28 cellular contexts compared by ENCODE assay signal in genomic region chr1:225608014-225608796, GRCh38. TPM values are rescaled to one million over a fixed set of nuclear protein-coding genes. Genes with fewer than 3 reads are reported as not detected.
DNase-seq lines count a peak whose midpoint lies in the region; ATAC-seq, FAIRE-seq and TF ChIP-seq lines count a peak whose summit lies in the region.
"Had no signal": no experiment of that assay in that cellular context is flagged by ENCODE, and none has a peak within 500 bp of the region (broad histone marks: within the 10 kb centered on the region; RNA-seq: fewer than 3 reads in every experiment).

No MANE protein-coding gene starts in this region.

- no peak for ATAC-seq in activated CD4-positive, alpha-beta T cell treated with anti-CD3 and anti-CD28 coated beads for 36 hours
- ATAC-seq: foreskin keratinocyte; HepG2; lower lobe of right lung; stimulated activated effector memory CD8-positive, alpha-beta T cell treated with anti-CD3 and anti-CD28 coated beads, Interleukin-12 subunit alpha, Interleukin-12 subunit beta, amount 100 ng/mL, for 72 hours had no signal

- H4K5ac ChIP-seq in H9 (ENCODE audit: insufficient read length, low read depth, low read length) (no peak overlapping the region), mesendoderm (ENCODE audit: low read length) (no peak overlapping the region)

- H3K9me3 ChIP-seq in H9 (ENCODE audit: control insufficient read depth, low read depth, low read length) = no peaks in the 10 kb centered on the region
- no peaks in the 10 kb centered on the region for H3K9me3 ChIP-seq in astrocyte (ENCODE audit: insufficient read depth, low read depth, low read length)
- no peaks in the 10 kb centered on the region for H3K9me3 ChIP-seq in colonic mucosa
- H3K9me3 ChIP-seq: Caco-2, lower lobe of right lung, spleen had no signal

- H3K79me2 ChIP-seq in H9 (ENCODE audit: insufficient read depth, low read length) (peaks cover 52% of the 10 kb centered on the region), astrocyte (ENCODE audit: insufficient read depth, low read length) (peaks cover 99% of the 10 kb centered on the region), mesendoderm (ENCODE audit: control insufficient read depth, insufficient read depth, low read length) (peaks cover 70% of the 10 kb centered on the region)

- FAIRE-seq in astrocyte (lab: Jason Lieb, UNC) = no peak
- FAIRE-seq: HepG2, keratinocyte had no signal

- no peaks in the 10 kb centered on the region for H3K23me2 ChIP-seq in H9 (ENCODE audit: insufficient read length, low read depth, low read length, poor library complexity, severe bottlenecking)

- no peak overlapping the region for H3T11ph ChIP-seq in H9 (ENCODE audit: low read length)

- H2BK5ac ChIP-seq in H9 (ENCODE audit: insufficient read length, low read length) = no peak overlapping the region
- no peak overlapping the region for H2BK5ac ChIP-seq in mesendoderm (ENCODE audit: low read length)

- TF ChIP-seq CTCF in H9 (conservative IDR thresholded peaks at IDR 0.05) (no peak), astrocyte (IDR thresholded peaks at IDR 0.05; ENCODE audit: insufficient read depth, low read depth, low read length) (no peak), colonic mucosa (IDR thresholded peaks at IDR 0.05) (no peak)

- no peak overlapping the region for H2BK12ac ChIP-seq in H9 (ENCODE audit: insufficient read length, low read depth, low read length)

- H3K4me2 ChIP-seq in H9 (ENCODE audit: insufficient read depth, insufficient read length, low read length) = no peak overlapping the region
- no peak overlapping the region for H3K4me2 ChIP-seq in astrocyte (ENCODE audit: low read length)
- H3K4me2 ChIP-seq in mesendoderm (ENCODE audit: low read length) = no peak overlapping the region
- H3K4me2 ChIP-seq: BLaER1 treated with 17β-estradiol and CSF1 and Interleukin-3, amounts not matched to agents 10 nM and 100 nM had no signal

- no peak overlapping the region for H2BK20ac ChIP-seq in H9 (ENCODE audit: low read depth, low read length, poor library complexity, severe bottlenecking)

- H3K27me3 Mint-ChIP-seq in H9 (ENCODE audit: low read depth) (no peaks in the 10 kb centered on the region), astrocyte (ENCODE audit: low read depth, unreplicated experiment) (no peaks in the 10 kb centered on the region)
- H3K27me3 Mint-ChIP-seq in activated CD4-positive, alpha-beta T cell treated with anti-CD3 and anti-CD28 coated beads for 36 hours = no peaks in the 10 kb centered on the region
- H3K27me3 Mint-ChIP-seq: activated B cell treated with CpG ODN at 0.5 μM for 24 hours had no signal

- H3K14ac ChIP-seq in H9 (ENCODE audit: insufficient read depth, low read length) = no peak overlapping the region

- no CpG with 5 or more reads among the region's 14 CpGs for WGBS in H9 (ENCODE audit: extremely low coverage, insufficient read length, low lambda C conversion rate)
- WGBS in mesendoderm (ENCODE audit: extremely low coverage, insufficient coverage, low lambda C conversion rate) = no CpG with 5 or more reads among the region's 14 CpGs

- H3K9ac ChIP-seq in H9 (ENCODE audit: extremely low read depth, insufficient read length, low read length) (no peak overlapping the region), astrocyte (ENCODE audit: low read length) (no peak overlapping the region), mesendoderm (ENCODE audit: low read length) (no peak overlapping the region), rectal smooth muscle tissue (ENCODE audit: low read length) (no peak overlapping the region), colonic mucosa (ENCODE audit: low read depth in 2 of 2, low read length in 2 of 2) (no peak overlapping the region)
- H3K9ac ChIP-seq: BLaER1 treated with 17β-estradiol and CSF1 and Interleukin-3, amounts not matched to agents 10 nM and 100 nM had no signal

- no peak overlapping the region for H4K91ac ChIP-seq in H9 (ENCODE audit: insufficient read length, low read depth, low read length)

- DNase-seq in H9 = no peak
- no peak for DNase-seq in astrocyte (ENCODE audit: low read depth)
- DNase-seq in mesendoderm = peak; percentile 40
- no peak for DNase-seq in NCI-H1417 treated with DMSO at 0.1 percent for 48 hours (lab: John Stamatoyannopoulos, UW)
- DNase-seq in colonic mucosa = no peak
- no peak for DNase-seq in activated CD4-positive, alpha-beta T cell treated with anti-CD3 and anti-CD28 coated beads for 36 hours
- no peak for DNase-seq in NCI-H524 treated with DMSO at 0.1 percent for 48 hours (lab: John Stamatoyannopoulos, UW)
- DNase-seq: activated B cell treated with CpG ODN at 0.5 μM for 24 hours; activated CD4-positive, alpha-beta T cell treated with anti-CD3 and anti-CD28 coated beads, Interleukin-2, amount 50 U/mL, for 48 hours; activated CD8-positive, alpha-beta memory T cell treated with anti-CD3 and anti-CD28 coated beads, Interleukin-2, amount 50 U/mL, for 4 hours; activated naive CD8-positive, alpha-beta T cell treated with anti-CD3 and anti-CD28 coated beads, Interleukin-2, amount 10 ng/mL, durations not matched to agents 7 days and 5 days; Caco-2; DMS79 treated with DMSO at 0.1 percent for 48 hours; effector CD4-positive, alpha-beta T cell; foreskin keratinocyte; H7; lower lobe of right lung; NCI-H187 treated with DMSO at 0.1 percent for 48 hours; NCI-H2227 treated with DMSO at 0.1 percent for 48 hours; NCI-H774; spleen; stimulated activated CD4-positive, alpha-beta T cell treated with anti-CD3 and anti-CD28 coated beads, Interleukin-2, amount 100 ng/mL, for 48 hours had no signal

- H2BK120ac ChIP-seq in H9 (ENCODE audit: low read depth, low read length, poor library complexity, severe bottlenecking) (no peak overlapping the region), mesendoderm (ENCODE audit: low read depth, low read length) (no peak overlapping the region)

- no peak overlapping the region for H3K27ac ChIP-seq in H9 (ENCODE audit: insufficient read length, low read depth, low read length)
- no peak overlapping the region for H3K27ac ChIP-seq in astrocyte (ENCODE audit: low read depth, low read length)
- H3K27ac ChIP-seq in mesendoderm (ENCODE audit: low read depth, low read length) = no peak overlapping the region
- H3K27ac ChIP-seq in rectal smooth muscle tissue (ENCODE audit: low read depth, low read length) = peak overlapping the region; percentile 45
- H3K27ac ChIP-seq in colonic mucosa = no peak overlapping the region
- H3K27ac ChIP-seq: BLaER1 treated with 17β-estradiol and CSF1 and Interleukin-3, amounts not matched to agents 10 nM and 100 nM; foreskin keratinocyte; lower lobe of right lung; spleen had no signal

- no peaks in the 10 kb centered on the region for H3K27me3 ChIP-seq in H9 (ENCODE audit: insufficient read depth, low read length)
- H3K27me3 ChIP-seq in astrocyte (ENCODE audit: insufficient read depth, low read length) = no peaks in the 10 kb centered on the region
- H3K27me3 ChIP-seq in mesendoderm (ENCODE audit: insufficient read depth, low read length, poor library complexity) = no peaks in the 10 kb centered on the region
- no peaks in the 10 kb centered on the region for H3K27me3 ChIP-seq in rectal smooth muscle tissue (ENCODE audit: control insufficient read depth, insufficient read depth, low read length)
- H3K27me3 ChIP-seq in colonic mucosa = no peaks in the 10 kb centered on the region
- H3K27me3 ChIP-seq: BLaER1 treated with 17β-estradiol and CSF1 and Interleukin-3, amounts not matched to agents 10 nM and 100 nM; foreskin keratinocyte; spleen had no signal

- H3K4me1 ChIP-seq in H9 (ENCODE audit: insufficient read depth, low read length) (peaks cover 2% of the 10 kb centered on the region; the same call in 1 of the 2 replicates), astrocyte (ENCODE audit: insufficient read depth, low read length) (peaks cover 16% of the 10 kb centered on the region), mesendoderm (ENCODE audit: control insufficient read depth, low read depth, low read length) (no peaks in the 10 kb centered on the region), rectal smooth muscle tissue (ENCODE audit: control insufficient read depth, insufficient read depth, low read length) (peaks cover 16% of the 10 kb centered on the region), colonic mucosa (no peaks in the 10 kb centered on the region)

- H3K4me3 Mint-ChIP-seq in H9 (peak overlapping the region in 1 of 2 experiments; percentile 51; a peak in 2 of 5 replicates), astrocyte (ENCODE audit: unreplicated experiment) (peak overlapping the region; percentile 54)
- no peak overlapping the region for H3K4me3 Mint-ChIP-seq in activated CD4-positive, alpha-beta T cell treated with anti-CD3 and anti-CD28 coated beads for 36 hours
- H3K4me3 Mint-ChIP-seq: activated B cell treated with CpG ODN at 0.5 μM for 24 hours; activated naive CD8-positive, alpha-beta T cell treated with anti-CD3 and anti-CD28 coated beads, Interleukin-2, amount 10 ng/mL, durations not matched to agents 7 days and 5 days; stimulated activated effector memory CD8-positive, alpha-beta T cell treated with anti-CD3 and anti-CD28 coated beads, Interleukin-12 subunit alpha, Interleukin-12 subunit beta, amount 100 ng/mL, for 72 hours; T-helper 2 cell treated with Interferon-gamma antibody and Interleukin-4, amounts not matched to agents 5 μg/mL and 100 μg/mL, for 36 hours had no signal

- H3K4ac ChIP-seq in H9 (ENCODE audit: low read depth, low read length) (no peak overlapping the region), mesendoderm (ENCODE audit: low read depth, low read length) (no peak overlapping the region)

- H4K20me1 ChIP-seq in H9 (ENCODE audit: control insufficient read depth, insufficient read depth, insufficient read length) (no peaks in the 10 kb centered on the region), astrocyte (ENCODE audit: insufficient read depth, low read length) (peaks cover 89% of the 10 kb centered on the region)

- H3K27ac Mint-ChIP-seq in H9 = peak overlapping the region; percentile 34 to 90 (median 44); a peak in 4 of 7 replicates
- H3K27ac Mint-ChIP-seq in astrocyte (ENCODE audit: unreplicated experiment) = peak overlapping the region; percentile 87
- no peak overlapping the region for H3K27ac Mint-ChIP-seq in activated CD4-positive, alpha-beta T cell treated with anti-CD3 and anti-CD28 coated beads for 36 hours
- H3K27ac Mint-ChIP-seq: activated B cell treated with CpG ODN at 0.5 μM for 24 hours; activated naive CD8-positive, alpha-beta T cell treated with anti-CD3 and anti-CD28 coated beads, Interleukin-2, amount 10 ng/mL, durations not matched to agents 7 days and 5 days; stimulated activated effector memory CD8-positive, alpha-beta T cell treated with anti-CD3 and anti-CD28 coated beads, Interleukin-12 subunit alpha, Interleukin-12 subunit beta, amount 100 ng/mL, for 72 hours; T-helper 2 cell treated with Interferon-gamma antibody and Interleukin-4, amounts not matched to agents 5 μg/mL and 100 μg/mL, for 36 hours had no signal

- no peak overlapping the region for H3K23ac ChIP-seq in H9 (ENCODE audit: insufficient read length, low read depth, low read length)
- H3K23ac ChIP-seq in mesendoderm (ENCODE audit: low read length) = no peak overlapping the region

- H3K36me3 ChIP-seq in astrocyte (ENCODE audit: insufficient read depth, low read length) (no peaks in the 10 kb centered on the region), mesendoderm (ENCODE audit: control insufficient read depth, insufficient read depth, low read length) (no peaks in the 10 kb centered on the region), rectal smooth muscle tissue (ENCODE audit: control insufficient read depth, insufficient read depth, low read length) (no peaks in the 10 kb centered on the region), colonic mucosa (no peaks in the 10 kb centered on the region)
- H3K36me3 ChIP-seq: lower lobe of right lung, spleen had no signal

- no peak overlapping the region for H2AFZ ChIP-seq in H9 (ENCODE audit: low read length)
- no peak overlapping the region for H2AFZ ChIP-seq in astrocyte (ENCODE audit: low read depth, low read length)

- H3K9me3 Mint-ChIP-seq in H9 (no peaks in the 10 kb centered on the region; a peak in 2 of 5 replicates), astrocyte (ENCODE audit: unreplicated experiment) (no peaks in the 10 kb centered on the region)
- H3K9me3 Mint-ChIP-seq in activated CD4-positive, alpha-beta T cell treated with anti-CD3 and anti-CD28 coated beads for 36 hours (ENCODE audit: low read depth) = no peaks in the 10 kb centered on the region
- H3K9me3 Mint-ChIP-seq: activated B cell treated with CpG ODN at 0.5 μM for 24 hours; activated naive CD8-positive, alpha-beta T cell treated with anti-CD3 and anti-CD28 coated beads, Interleukin-2, amount 10 ng/mL, durations not matched to agents 7 days and 5 days; stimulated activated effector memory CD8-positive, alpha-beta T cell treated with anti-CD3 and anti-CD28 coated beads, Interleukin-12 subunit alpha, Interleukin-12 subunit beta, amount 100 ng/mL, for 72 hours; T-helper 2 cell treated with Interferon-gamma antibody and Interleukin-4, amounts not matched to agents 5 μg/mL and 100 μg/mL, for 36 hours had no signal

- POLR2A ChIA-PET in activated CD4-positive, alpha-beta T cell treated with anti-CD3 and anti-CD28 coated beads for 36 hours (lab: Charles Lee) = no interaction called here

- no peak overlapping the region for H4K8ac ChIP-seq in H9 (replicated peaks; ENCODE audit: insufficient read length, low read depth, low read length)
- H4K8ac ChIP-seq in mesendoderm (ENCODE audit: low read depth, low read length) = no peak overlapping the region

- H3K36me3 Mint-ChIP-seq in H9 (ENCODE audit: insufficient read depth in 1 of 3, low read depth in 3 of 3) (peaks cover 1 to 6% (median 2%) of the 10 kb centered on the region in 3 experiments; a peak in 6 of 7 replicates), astrocyte (ENCODE audit: low read depth, unreplicated experiment) (peaks cover 5% of the 10 kb centered on the region)
- H3K36me3 Mint-ChIP-seq in activated CD4-positive, alpha-beta T cell treated with anti-CD3 and anti-CD28 coated beads for 36 hours (ENCODE audit: low read depth) = no peaks in the 10 kb centered on the region
- H3K36me3 Mint-ChIP-seq: activated naive CD8-positive, alpha-beta T cell treated with anti-CD3 and anti-CD28 coated beads, Interleukin-2, amount 10 ng/mL, durations not matched to agents 7 days and 5 days; stimulated activated effector memory CD8-positive, alpha-beta T cell treated with anti-CD3 and anti-CD28 coated beads, Interleukin-12 subunit alpha, Interleukin-12 subunit beta, amount 100 ng/mL, for 72 hours had no signal

- H2BK15ac ChIP-seq in H9 (ENCODE audit: low read depth, low read length) = no peak overlapping the region
- no peak overlapping the region for H2BK15ac ChIP-seq in mesendoderm (replicated peaks; ENCODE audit: low read depth)

- H3K79me1 ChIP-seq in H9 (ENCODE audit: insufficient read depth, low read depth, low read length, poor library complexity, severe bottlenecking) (peaks cover 3% of the 10 kb centered on the region), mesendoderm (ENCODE audit: low read length) (peaks cover 3% of the 10 kb centered on the region)

- no peak overlapping the region for H3K18ac ChIP-seq in H9 (ENCODE audit: insufficient read length, low read depth, low read length)
- no peak overlapping the region for H3K18ac ChIP-seq in mesendoderm (ENCODE audit: low read length)

- intact Hi-C loops in colonic mucosa (cut with DNase I) = no loop called here
- intact Hi-C loops in activated CD4-positive, alpha-beta T cell treated with anti-CD3 and anti-CD28 coated beads for 36 hours (cut with DNase I, micrococcal nuclease) = no loop called here

- H3K4me3 ChIP-seq in astrocyte (ENCODE audit: insufficient read depth, low read depth, low read length) (no peak overlapping the region), mesendoderm (ENCODE audit: low read length) (no peak overlapping the region), rectal smooth muscle tissue (ENCODE audit: low read length) (no peak overlapping the region), colonic mucosa (no peak overlapping the region)
- H3K4me3 ChIP-seq: BLaER1 treated with 17β-estradiol and CSF1 and Interleukin-3, amounts not matched to agents 10 nM and 100 nM; lower lobe of right lung; spleen had no signal

- H3K4me1 Mint-ChIP-seq in H9 (peaks cover 40 to 49% of the 10 kb centered on the region in 2 experiments), astrocyte (ENCODE audit: low read depth, unreplicated experiment) (peaks cover 47% of the 10 kb centered on the region)
- no peaks in the 10 kb centered on the region for H3K4me1 Mint-ChIP-seq in activated CD4-positive, alpha-beta T cell treated with anti-CD3 and anti-CD28 coated beads for 36 hours
- H3K4me1 Mint-ChIP-seq: activated B cell treated with CpG ODN at 0.5 μM for 24 hours; activated naive CD8-positive, alpha-beta T cell treated with anti-CD3 and anti-CD28 coated beads, Interleukin-2, amount 10 ng/mL, durations not matched to agents 7 days and 5 days; stimulated activated effector memory CD8-positive, alpha-beta T cell treated with anti-CD3 and anti-CD28 coated beads, Interleukin-12 subunit alpha, Interleukin-12 subunit beta, amount 100 ng/mL, for 72 hours had no signal

- H3K56ac ChIP-seq in H9 (ENCODE audit: insufficient read length, low read depth, low read length) (no peak overlapping the region), mesendoderm (ENCODE audit: low read length) (no peak overlapping the region)

- H2AK5ac ChIP-seq in H9 (ENCODE audit: insufficient read length, low read length) (no peak overlapping the region), mesendoderm (ENCODE audit: low read length) (no peak overlapping the region)

- CTCF ChIA-PET in activated CD4-positive, alpha-beta T cell treated with anti-CD3 and anti-CD28 coated beads for 36 hours (lab: Charles Lee) = interaction anchor here (1.0 to 1.2 kb wide), 3 partner anchors 8 to 367 kb away, joined by 3 to 5 read pairs (median 3); no protein-coding TSS in a partner anchor

RNA-seq across cellular contexts. Expression of gene ENAH, which starts 44.7 kb away (rescaled TPM):
- total RNA-seq in H9 (2021) (284 and 285 TPM in 2 replicates), astrocyte (749 and 829 TPM in 2 replicates), colonic mucosa (10 to 100 TPM; 43.5 to 63.7 TPM)
- 217 TPM for polyA plus RNA-seq in mesendoderm (2013, experiment 1 of 2)
- polyA plus RNA-seq in mesendoderm (2013, experiment 2 of 2) = 221 TPM
- total RNA-seq in activated CD4-positive, alpha-beta T cell treated with anti-CD3 and anti-CD28 coated beads for 36 hours = under 1 TPM; 0.62 to 0.81 TPM
- total RNA-seq: activated naive CD8-positive, alpha-beta T cell treated with anti-CD3 and anti-CD28 coated beads, Interleukin-2, amount 10 ng/mL, durations not matched to agents 7 days and 5 days had no signal

Comparison
In these comparisons a context has a peak if more than half of its experiments do, and no peak if none do; other contexts are left out.
1. RNA of gene ENAH, which starts 44.7 kb away (total RNA-seq): 749 to 829 TPM in astrocyte, 284 to 285 TPM in H9 and 43.5 to 63.7 TPM in colonic mucosa; 0.62 to 0.81 TPM in activated CD4-positive, alpha-beta T cell treated with anti-CD3 and anti-CD28 coated beads for 36 hours; every median in the first group is over 10 times any median in the second.